In genomic region chr11:45795379-45795778, GRCh38 we compare ENCODE assay signal across 16 cellular contexts.
"Had no signal": no experiment of that assay in that cellular context is flagged by ENCODE, and none has a peak within 500 bp of the region (broad histone marks: within the 10 kb centered on the region; RNA-seq: fewer than 3 reads in every experiment).

No MANE protein-coding gene starts in this region.

- H3K36me3 ChIP-seq: adrenal gland, gastroesophageal sphincter, neutrophil, tibial artery, uterus had no signal

- H3K4me1 Mint-ChIP-seq: activated naive CD4-positive, alpha-beta T cell treated with anti-CD3 and anti-CD28 coated beads, Interleukin-2, amount 50 U/mL, for 24 hours; naive thymus-derived CD8-positive, alpha-beta T cell; stimulated activated naive B cell treated with anti-CD40 and anti-IgM and Interleukin-4, amounts not matched to agents 10 μg/mL and 1 μg/mL and 100 μg/mL, for 72 hours had no signal

- H3K4me3 ChIP-seq: adrenal gland, gastroesophageal sphincter, tibial artery, uterus had no signal

- H3K9me3 Mint-ChIP-seq: activated naive CD4-positive, alpha-beta T cell treated with anti-CD3 and anti-CD28 coated beads, Interleukin-2, amount 50 U/mL, for 24 hours; activated T-cell treated with anti-CD3 and anti-CD28 coated beads, Interleukin-2, amount 50 U/mL, for 4 hours had no signal

- H3K36me3 Mint-ChIP-seq: activated naive CD4-positive, alpha-beta T cell treated with anti-CD3 and anti-CD28 coated beads, Interleukin-2, amount 50 U/mL, for 24 hours; naive thymus-derived CD8-positive, alpha-beta T cell; stimulated activated naive B cell treated with anti-CD40 and anti-IgM and Interleukin-4, amounts not matched to agents 10 μg/mL and 1 μg/mL and 100 μg/mL, for 72 hours had no signal

- H3K27ac ChIP-seq: adrenal gland, gastroesophageal sphincter, neutrophil, tibial artery, uterus had no signal

- H3K27ac Mint-ChIP-seq: activated naive CD4-positive, alpha-beta T cell treated with anti-CD3 and anti-CD28 coated beads, Interleukin-2, amount 50 U/mL, for 24 hours; naive thymus-derived CD8-positive, alpha-beta T cell; stimulated activated naive B cell treated with anti-CD40 and anti-IgM and Interleukin-4, amounts not matched to agents 10 μg/mL and 1 μg/mL and 100 μg/mL, for 72 hours had no signal

- H3K4me3 Mint-ChIP-seq: activated naive CD4-positive, alpha-beta T cell treated with anti-CD3 and anti-CD28 coated beads, Interleukin-2, amount 50 U/mL, for 24 hours; activated T-cell treated with anti-CD3 and anti-CD28 coated beads, Interleukin-2, amount 50 U/mL, for 4 hours; naive thymus-derived CD8-positive, alpha-beta T cell; stimulated activated naive B cell treated with anti-CD40 and anti-IgM and Interleukin-4, amounts not matched to agents 10 μg/mL and 1 μg/mL and 100 μg/mL, for 72 hours had no signal

- H3K27me3 ChIP-seq: uterus had no signal

- H3K4me1 ChIP-seq: adrenal gland, gastroesophageal sphincter, tibial artery, uterus had no signal

- DNase-seq: activated CD4-positive, CD25-positive, alpha-beta regulatory T cell treated with anti-CD3 and anti-CD28 coated beads, Interleukin-2, amount 50 U/mL, for 72 hours; activated effector memory CD4-positive, alpha-beta T cell treated with Interleukin-2 at 50 U/mL for 16 hours; activated T-cell treated with anti-CD3 and anti-CD28 coated beads, Interleukin-2, amount 50 U/mL, for 4 hours; adrenal gland; caudate nucleus; naive thymus-derived CD8-positive, alpha-beta T cell; stimulated activated CD4-positive, alpha-beta T cell treated with anti-CD3 and anti-CD28 coated beads, Interleukin-2, amount 100 ng/mL, for 48 hours; stimulated activated naive B cell treated with anti-CD40 and anti-IgM and Interleukin-4, amounts not matched to agents 10 μg/mL and 1 μg/mL and 100 μg/mL, for 72 hours; T-helper 9 cell; uterus had no signal

- ATAC-seq: activated T-cell treated with anti-CD3 and anti-CD28 coated beads, Interleukin-2, amount 50 U/mL, for 4 hours; naive thymus-derived CD8-positive, alpha-beta T cell; stimulated activated naive B cell treated with anti-CD40 and anti-IgM and Interleukin-4, amounts not matched to agents 10 μg/mL and 1 μg/mL and 100 μg/mL, for 72 hours had no signal

- H3K27me3 Mint-ChIP-seq: activated naive CD4-positive, alpha-beta T cell treated with anti-CD3 and anti-CD28 coated beads, Interleukin-2, amount 50 U/mL, for 24 hours had no signal

- FAIRE-seq: colon, endometrium had no signal
